27 cellular contexts compared by ENCODE assay signal in the genomic region with DNA sequence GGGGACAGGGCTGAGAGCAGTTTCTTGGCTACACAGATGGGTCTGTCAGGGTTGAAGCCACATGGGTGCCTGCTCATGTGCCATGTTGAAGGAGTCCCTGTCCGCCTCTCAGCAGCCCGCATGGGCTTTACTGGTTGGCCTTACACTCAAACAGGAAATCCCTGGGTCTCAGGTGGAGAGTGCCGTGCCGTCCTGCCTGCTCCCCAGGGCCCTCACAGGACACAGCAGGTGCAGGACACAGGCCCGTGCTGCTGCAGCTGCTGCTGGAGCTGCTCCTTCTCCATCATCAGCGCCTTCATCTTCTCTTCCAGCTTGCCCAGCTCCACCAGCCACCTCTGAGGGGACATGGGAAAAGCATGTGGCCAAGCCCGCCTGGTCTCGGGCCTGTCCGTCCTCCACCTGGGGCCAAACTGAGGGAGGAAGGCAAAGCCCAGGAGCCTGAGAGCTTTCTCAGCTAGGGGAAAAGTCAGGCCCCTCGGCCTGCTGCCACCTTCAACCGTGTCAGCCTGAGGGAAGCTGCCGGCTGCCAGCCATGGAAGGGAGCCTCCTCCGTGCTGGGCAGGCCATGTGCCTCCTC. TPM values are rescaled to one million over a fixed set of nuclear protein-coding genes. Genes with fewer than 3 reads are reported as not detected.
DNase-seq lines count a peak whose midpoint lies in the region; ATAC-seq, FAIRE-seq and TF ChIP-seq lines count a peak whose summit lies in the region.
"Had no signal": no experiment of that assay in that cellular context is flagged by ENCODE, and none has a peak within 500 bp of the region (broad histone marks: within the 10 kb centered on the region; RNA-seq: fewer than 3 reads in every experiment).

No MANE protein-coding gene starts in this region.

- intact Hi-C loops in activated naive CD4-positive, alpha-beta T cell treated with anti-CD3 and anti-CD28 coated beads for 36 hours (cut with micrococcal nuclease): no loop called here
- intact Hi-C loops in K562 (cut with micrococcal nuclease): no loop called here

- peaks cover 10% of the 10 kb centered on the region for H3K9me1 ChIP-seq in K562 (ENCODE audit: control insufficient read depth, insufficient read depth, low read length)

- no peak overlapping the region for H3K9ac ChIP-seq in K562 (ENCODE audit: insufficient read depth in 1 of 2, low read depth in 2 of 2, low read length in 2 of 2)

- peak overlapping the region; percentile 51 for H3K27ac ChIP-seq in KOPT-K1 (ENCODE audit: low read depth, low read length, poor library complexity, severe bottlenecking)
- no peak overlapping the region for H3K27ac ChIP-seq in K562 (ENCODE audit: extremely low read depth, low read depth, low read length)
- H3K27ac ChIP-seq: upper lobe of left lung had no signal

- 95% methylated on average over 13 of the region's 13 CpGs for WGBS in K562 (ENCODE audit: insufficient coverage, low coverage, missing lambda C conversion rate)

- TF ChIP-seq RAD21 in K562 (CRISPR knock-in tag; conservative IDR thresholded peaks at IDR 0.05 in 1 of 2, IDR thresholded peaks at IDR 0.05 in 1 of 2): no peak

- H3K4me3 Mint-ChIP-seq in activated naive CD4-positive, alpha-beta T cell treated with anti-CD3 and anti-CD28 coated beads, Interleukin-2, amount 10 ng/mL, durations not matched to agents 7 days and 5 days: no peak overlapping the region
- H3K4me3 Mint-ChIP-seq in activated naive CD4-positive, alpha-beta T cell treated with anti-CD3 and anti-CD28 coated beads for 36 hours: no peak overlapping the region
- no peak overlapping the region for H3K4me3 Mint-ChIP-seq in stimulated activated effector memory CD8-positive, alpha-beta T cell treated with anti-CD3 and anti-CD28 coated beads, Interleukin-12 subunit alpha, Interleukin-12 subunit beta, amount 100 ng/mL, for 72 hours
- H3K4me3 Mint-ChIP-seq: activated T-cell treated with anti-CD3 and anti-CD28 coated beads, Interleukin-2, amount 50 U/mL, for 24 hours; neural crest cell had no signal

- H3K4me2 ChIP-seq in K562 (ENCODE audit: insufficient read depth, low read length): no peak overlapping the region

- TF ChIP-seq CTCF in K562 (IDR thresholded peaks at IDR 0.05 in 2 of 3, conservative IDR thresholded peaks at IDR 0.05 in 1 of 3; ENCODE audit: insufficient read depth in 2 of 3, low read depth in 1 of 3, low read length in 3 of 3): no peak

- DNase-seq in activated naive CD4-positive, alpha-beta T cell treated with anti-CD3 and anti-CD28 coated beads, Interleukin-2, amount 10 ng/mL, durations not matched to agents 7 days and 5 days: no peak
- no peak for DNase-seq in activated naive CD4-positive, alpha-beta T cell treated with anti-CD3 and anti-CD28 coated beads for 36 hours
- no peak for DNase-seq in K562 (ENCODE audit: extremely low read depth in 1 of 4, low spot score in 3 of 4)
- DNase-seq in stimulated activated effector memory CD8-positive, alpha-beta T cell treated with anti-CD3 and anti-CD28 coated beads, Interleukin-12 subunit alpha, Interleukin-12 subunit beta, amount 100 ng/mL, for 72 hours (ENCODE audit: low spot score in 2 of 2): no peak
- no peak for DNase-seq in ACHN
- no peak for DNase-seq in midbrain (lab: John Stamatoyannopoulos, UW)
- DNase-seq: activated CD8-positive, alpha-beta memory T cell treated with anti-CD3 and anti-CD28 coated beads for 24 hours; activated T-cell treated with anti-CD3 and anti-CD28 coated beads, Interleukin-2, amount 50 U/mL, for 24 hours; amygdala; BE2C; Caco-2; H7; islet precursor cell; MM.1S; NCI-H1417; NCI-H2029 treated with DMSO at 0.1 percent for 48 hours; NCI-H526 treated with DMSO at 0.1 percent for 48 hours; posterior cingulate gyrus; right cardiac atrium; SHP77 treated with DMSO at 0.1 percent for 48 hours; stimulated activated CD4-positive, alpha-beta T cell treated with anti-CD3 and anti-CD28 coated beads, Interleukin-2, amount 100 ng/mL, for 24 hours had no signal

- no peaks in the 10 kb centered on the region for H3K27me3 ChIP-seq in K562 (ENCODE audit: control insufficient read depth in 2 of 2, insufficient read depth in 2 of 2, low read length in 2 of 2)
- H3K27me3 ChIP-seq: BE2C, upper lobe of left lung had no signal

- in situ Hi-C loops in K562 (cut with MboI) (no loop called here), ACHN (cut with HindIII; ENCODE audit: low pct_ligation_motif_present, low pct_unique_long_range_greater_than_20kb, low sequenced_read_pairs) (no loop called here)

- 0 out of 2 replicates have a peak, but pooled peaks have one; percentile 7 for TF ChIP-seq POLR2A in K562 (conservative IDR thresholded peaks at IDR 0.05)

- no peaks in the 10 kb centered on the region for H4K20me1 ChIP-seq in K562 (replicated peaks; ENCODE audit: control insufficient read depth, insufficient read depth, low read length)

- H3K36me3 Mint-ChIP-seq in activated naive CD4-positive, alpha-beta T cell treated with anti-CD3 and anti-CD28 coated beads, Interleukin-2, amount 10 ng/mL, durations not matched to agents 7 days and 5 days: peaks cover 22% of the 10 kb centered on the region
- H3K36me3 Mint-ChIP-seq in activated naive CD4-positive, alpha-beta T cell treated with anti-CD3 and anti-CD28 coated beads for 36 hours (ENCODE audit: low read depth): peaks cover 34% of the 10 kb centered on the region
- peaks cover 74% of the 10 kb centered on the region for H3K36me3 Mint-ChIP-seq in stimulated activated effector memory CD8-positive, alpha-beta T cell treated with anti-CD3 and anti-CD28 coated beads, Interleukin-12 subunit alpha, Interleukin-12 subunit beta, amount 100 ng/mL, for 72 hours

- peak overlapping the region; percentile 33 for H3K27ac Mint-ChIP-seq in activated naive CD4-positive, alpha-beta T cell treated with anti-CD3 and anti-CD28 coated beads, Interleukin-2, amount 10 ng/mL, durations not matched to agents 7 days and 5 days
- H3K27ac Mint-ChIP-seq in activated naive CD4-positive, alpha-beta T cell treated with anti-CD3 and anti-CD28 coated beads for 36 hours: no peak overlapping the region
- H3K27ac Mint-ChIP-seq in stimulated activated effector memory CD8-positive, alpha-beta T cell treated with anti-CD3 and anti-CD28 coated beads, Interleukin-12 subunit alpha, Interleukin-12 subunit beta, amount 100 ng/mL, for 72 hours: peak overlapping the region; percentile 64
- H3K27ac Mint-ChIP-seq: activated T-cell treated with anti-CD3 and anti-CD28 coated beads, Interleukin-2, amount 50 U/mL, for 24 hours had no signal

- H3K4me1 Mint-ChIP-seq in activated naive CD4-positive, alpha-beta T cell treated with anti-CD3 and anti-CD28 coated beads, Interleukin-2, amount 10 ng/mL, durations not matched to agents 7 days and 5 days: peaks cover 11% of the 10 kb centered on the region
- peaks cover 9% of the 10 kb centered on the region for H3K4me1 Mint-ChIP-seq in activated naive CD4-positive, alpha-beta T cell treated with anti-CD3 and anti-CD28 coated beads for 36 hours (ENCODE audit: low read depth)
- peaks cover 10% of the 10 kb centered on the region for H3K4me1 Mint-ChIP-seq in stimulated activated effector memory CD8-positive, alpha-beta T cell treated with anti-CD3 and anti-CD28 coated beads, Interleukin-12 subunit alpha, Interleukin-12 subunit beta, amount 100 ng/mL, for 72 hours

- POLR2A ChIA-PET in K562 (lab: Yijun Ruan, JAX): interaction anchor here (0.7 to 1.7 kb wide), 2 partner anchors 10 to 12 kb away, joined by 3 to 6 read pairs; no protein-coding TSS in a partner anchor

- BruUV-seq in K562 (replicated peaks; lab: Mats Ljungman, UMichigan): no TSS peak

- CTCF ChIA-PET in activated naive CD4-positive, alpha-beta T cell treated with anti-CD3 and anti-CD28 coated beads, Interleukin-2, amount 10 ng/mL, durations not matched to agents 7 days and 5 days (lab: Charles Lee): no interaction called here
- CTCF ChIA-PET in activated naive CD4-positive, alpha-beta T cell treated with anti-CD3 and anti-CD28 coated beads for 36 hours (lab: Charles Lee): no interaction called here
- CTCF ChIA-PET in K562 (lab: Yijun Ruan, JAX; ENCODE audit: low intra/inter-chr PET ratio): no interaction called here

- no peak for TF ChIP-seq EP300 in K562 (IDR thresholded peaks at IDR 0.05; ENCODE audit: low read length)

- no peak for ATAC-seq in K562
- ATAC-seq in stimulated activated effector memory CD8-positive, alpha-beta T cell treated with anti-CD3 and anti-CD28 coated beads, Interleukin-12 subunit alpha, Interleukin-12 subunit beta, amount 100 ng/mL, for 72 hours: no peak
- no peak for ATAC-seq in GM19351 (IDR thresholded peaks at IDR 0.05; ENCODE audit: unreplicated experiment)
- ATAC-seq: right cardiac atrium had no signal

- FAIRE-seq in K562 (lab: Jason Lieb, UNC): no peak

- H3K4me1 ChIP-seq in K562 (replicated peaks in 1 of 2; ENCODE audit: control insufficient read depth in 2 of 2, insufficient read depth in 2 of 2, low read length in 2 of 2): peaks cover 0 to 19% of the 10 kb centered on the region in 2 experiments; a peak in 1 of 5 replicates
- H3K4me1 ChIP-seq: BE2C, Caco-2 had no signal

- H2AFZ ChIP-seq in K562 (ENCODE audit: low read depth, low read length): no peak overlapping the region

- no peaks in the 10 kb centered on the region for H3K79me2 ChIP-seq in K562 (ENCODE audit: control insufficient read depth, insufficient read depth, low read length)

- no peak overlapping the region for H3K4me3 ChIP-seq in K562
- H3K4me3 ChIP-seq: upper lobe of left lung had no signal

- peaks cover 100% of the 10 kb centered on the region for H3K36me3 ChIP-seq in KOPT-K1 (ENCODE audit: insufficient read depth, low read length)
- H3K36me3 ChIP-seq in K562 (ENCODE audit: control insufficient read depth, insufficient read depth, low read length): peaks cover 84% of the 10 kb centered on the region

- H3K9me3 ChIP-seq in KOPT-K1 (ENCODE audit: insufficient read depth, low read length, poor library complexity, severe bottlenecking): no peaks in the 10 kb centered on the region
- H3K9me3 ChIP-seq in K562 (replicated peaks; ENCODE audit: control insufficient read depth, insufficient read depth, low read depth, low read length): no peaks in the 10 kb centered on the region
- H3K9me3 ChIP-seq: BE2C, Caco-2, upper lobe of left lung had no signal

- H3K9me3 Mint-ChIP-seq in activated naive CD4-positive, alpha-beta T cell treated with anti-CD3 and anti-CD28 coated beads, Interleukin-2, amount 10 ng/mL, durations not matched to agents 7 days and 5 days: no peaks in the 10 kb centered on the region
- H3K9me3 Mint-ChIP-seq in activated naive CD4-positive, alpha-beta T cell treated with anti-CD3 and anti-CD28 coated beads for 36 hours: no peaks in the 10 kb centered on the region
- H3K9me3 Mint-ChIP-seq in stimulated activated effector memory CD8-positive, alpha-beta T cell treated with anti-CD3 and anti-CD28 coated beads, Interleukin-12 subunit alpha, Interleukin-12 subunit beta, amount 100 ng/mL, for 72 hours: no peaks in the 10 kb centered on the region
- H3K9me3 Mint-ChIP-seq: activated T-cell treated with anti-CD3 and anti-CD28 coated beads, Interleukin-2, amount 50 U/mL, for 24 hours; neural crest cell had no signal

- no peaks in the 10 kb centered on the region for H3K27me3 Mint-ChIP-seq in activated naive CD4-positive, alpha-beta T cell treated with anti-CD3 and anti-CD28 coated beads, Interleukin-2, amount 10 ng/mL, durations not matched to agents 7 days and 5 days
- no peaks in the 10 kb centered on the region for H3K27me3 Mint-ChIP-seq in activated naive CD4-positive, alpha-beta T cell treated with anti-CD3 and anti-CD28 coated beads for 36 hours (ENCODE audit: low read depth)
- H3K27me3 Mint-ChIP-seq: activated T-cell treated with anti-CD3 and anti-CD28 coated beads, Interleukin-2, amount 50 U/mL, for 24 hours had no signal

RNA-seq across cellular contexts. Expression of gene SLFNL1, which starts 5.5 kb away (rescaled TPM):
- total RNA-seq in activated naive CD4-positive, alpha-beta T cell treated with anti-CD3 and anti-CD28 coated beads for 36 hours: under 1 TPM; 0.10 to 0.12 TPM
- total RNA-seq in K562 (2011; cell fraction: chromatin; rRNA removed; ENCODE audit: low replicate concordance): 0.58 and 1.4 TPM in 2 replicates
- total RNA-seq in K562 (2011; cell fraction: nucleolus; rRNA removed): 0.66 and 1.2 TPM in 2 replicates
- 0.31 and 0.51 TPM in 2 replicates for total RNA-seq in K562 (2011; cell fraction: nucleoplasm; rRNA removed)
- total RNA-seq in K562 (2014; rRNA removed): 0.05 and 0.29 TPM in 2 replicates
- total RNA-seq in K562 (2014; rRNA removed; fragmentation: Illumina TruSeq; extraction: Trizol): 0.03 TPM in 1 of 2 replicates, not detected in the other
- total RNA-seq in K562 (2015; rRNA removed; fragmentation: Illumina TruSeq; extraction: Trizol): 0.08 and 0.14 TPM in 2 replicates
- 0.07 TPM in 1 of 2 replicates, not detected in the other for total RNA-seq in K562 (2021)
- polyA plus RNA-seq in K562 (2011; rRNA removed): 0.01 TPM in 1 of 2 replicates, not detected in the other
- not detected in 2 replicates for polyA plus RNA-seq in K562 (2011; cell fraction: cytosol; rRNA removed)
- 0.10 and 0.13 TPM in 2 replicates for polyA plus RNA-seq in K562 (2011; cell fraction: nucleus; rRNA removed)
- polyA plus RNA-seq in K562 (2012): 0.25 and 0.47 TPM in 2 replicates
- polyA plus RNA-seq in K562 (2014; fragmentation: Illumina TruSeq; extraction: Trizol): 0.03 TPM in 1 of 2 replicates, not detected in the other
- polyA plus RNA-seq in K562 (2014; fragmentation: Nextera tagmentation; extraction: Ambion mirVana): not detected
- polyA plus RNA-seq in K562 (2014; rRNA removed): 0.05 and 0.12 TPM in 2 replicates
- 0.14 and 0.15 TPM in 2 replicates for polyA minus RNA-seq in K562 (2011; rRNA and poly(A)+ RNA removed)
- not detected in 2 replicates for polyA minus RNA-seq in K562 (2011; cell fraction: cytosol; rRNA and poly(A)+ RNA removed)
- polyA minus RNA-seq in K562 (2011; cell fraction: nucleus; rRNA and poly(A)+ RNA removed): 0.40 and 0.44 TPM in 2 replicates
- total RNA-seq: Daoy, epithelial cell of proximal tubule, H7 had no signal

RNA-seq across cellular contexts. Expression of gene CTPS1, which starts 36.5 kb away (rescaled TPM):
- 10 to 100 TPM; 74.9 to 75.1 TPM for total RNA-seq in activated naive CD4-positive, alpha-beta T cell treated with anti-CD3 and anti-CD28 coated beads for 36 hours
- total RNA-seq in K562 (2011; cell fraction: chromatin; rRNA removed; ENCODE audit: low replicate concordance): 238 and 252 TPM in 2 replicates
- total RNA-seq in K562 (2011; cell fraction: nucleolus; rRNA removed): 123 and 132 TPM in 2 replicates
- 153 and 182 TPM in 2 replicates for total RNA-seq in K562 (2011; cell fraction: nucleoplasm; rRNA removed)
- total RNA-seq in K562 (2014; rRNA removed) (87.7 and 103 TPM in 2 replicates), K562 (2014; rRNA removed; fragmentation: Illumina TruSeq; extraction: Trizol) (93.9 and 99.0 TPM in 2 replicates), K562 (2015; rRNA removed; fragmentation: Illumina TruSeq; extraction: Trizol) (101 and 103 TPM in 2 replicates), K562 (2021) (106 and 113 TPM in 2 replicates)
- polyA plus RNA-seq in K562 (2011; rRNA removed) (44.0 and 44.4 TPM in 2 replicates), K562 (2014; fragmentation: Illumina TruSeq; extraction: Trizol) (152 and 164 TPM in 2 replicates), K562 (2014; fragmentation: Nextera tagmentation; extraction: Ambion mirVana) (10 to 100 TPM; 71.5 to 72.2 TPM), K562 (2014; rRNA removed) (70.6 and 88.0 TPM in 2 replicates)
- polyA plus RNA-seq in K562 (2011; cell fraction: cytosol; rRNA removed): 23.4 and 35.2 TPM in 2 replicates
- 165 and 227 TPM in 2 replicates for polyA plus RNA-seq in K562 (2011; cell fraction: nucleus; rRNA removed)
- polyA plus RNA-seq in K562 (2012): 58.1 and 83.7 TPM in 2 replicates
- polyA minus RNA-seq in K562 (2011; rRNA and poly(A)+ RNA removed): 90.7 and 96.2 TPM in 2 replicates
- polyA minus RNA-seq in K562 (2011; cell fraction: cytosol; rRNA and poly(A)+ RNA removed): 36.2 and 42.9 TPM in 2 replicates
- 78.6 and 121 TPM in 2 replicates for polyA minus RNA-seq in K562 (2011; cell fraction: nucleus; rRNA and poly(A)+ RNA removed)
